1 cellular context compared by ENCODE assay signal in genomic region chr9:131179561-131180219, GRCh38.
A peak's percentile ranks its signal among the peaks of the same experiment; 100 is the strongest.
TF ChIP-seq lines count a peak whose summit lies in the region.

No MANE protein-coding gene starts in this region.

TF ChIP-seq in SK-N-SH, 30 proteins besides CTCF, POLR2A, EP300 and RAD21 (continued from another document):
- TF ChIP-seq MXI1 (IDR thresholded peaks at IDR 0.05; ENCODE audit: low read depth, low read length) (no peak), YY1 (IDR thresholded peaks at IDR 0.05; ENCODE audit: low read depth) (no peak), REST (IDR thresholded peaks at IDR 0.05; ENCODE audit: low read depth, low read length) (peak; percentile 63; the same call in 1 of the 2 replicates), NFIC (IDR thresholded peaks at IDR 0.05; ENCODE audit: borderline replicate concordance) (peak; percentile 55; the same call in 1 of the 2 replicates), MAX (IDR thresholded peaks at IDR 0.05; ENCODE audit: low read depth) (no peak), FOSL2 (IDR thresholded peaks at IDR 0.05; ENCODE audit: borderline replicate concordance, low read depth) (no peak)
